Comparison of ENCODE assay signal across 10 cellular contexts in genomic region chr4:87108142-87108546, GRCh38.
DNase-seq lines count a peak whose midpoint lies in the region; FAIRE-seq and TF ChIP-seq lines count a peak whose summit lies in the region.
"Had no signal": no experiment of that assay in that cellular context is flagged by ENCODE, and none has a peak within 500 bp of the region (broad histone marks: within the 10 kb centered on the region; RNA-seq: fewer than 3 reads in every experiment).

No MANE protein-coding gene starts in this region.

- H3K4me3 ChIP-seq in AG04449 (ENCODE audit: low read depth, low read length) (peak overlapping the region; percentile 40), KMS-11 (IDR thresholded peaks at IDR 0.05; ENCODE audit: insufficient read depth, low read depth, low read length) (peak overlapping the region; percentile 47), colonic mucosa (no peak overlapping the region)

- H3K27me3 ChIP-seq in KMS-11 (ENCODE audit: insufficient read depth, low read depth) (no peaks in the 10 kb centered on the region), colonic mucosa (no peaks in the 10 kb centered on the region)

- CTCF ChIA-PET in AG04449 (lab: Yijun Ruan, JAX), result interaction anchor here (3.7 kb wide), 1 partner anchor 14 kb away, joined by 21 read pairs; no protein-coding TSS in a partner anchor

- POLR2A ChIA-PET in AG04449 (lab: Yijun Ruan, JAX), result no interaction called here

- H3K36me3 Mint-ChIP-seq in mesothelial cell of epicardium, result peaks cover 12% of the 10 kb centered on the region

- intact Hi-C loops in colonic mucosa (cut with DNase I), result no loop called here

- H3K4me3 Mint-ChIP-seq in mesothelial cell of epicardium, result no peak overlapping the region

- no peaks in the 10 kb centered on the region for H3K27me3 Mint-ChIP-seq in mesothelial cell of epicardium (ENCODE audit: low read depth)

- H3K36me3 ChIP-seq in KMS-11 (ENCODE audit: insufficient read depth) (no peaks in the 10 kb centered on the region; the same call in 1 of the 2 replicates), colonic mucosa (no peaks in the 10 kb centered on the region)

- no peaks in the 10 kb centered on the region for H3K79me2 ChIP-seq in KMS-11 (ENCODE audit: insufficient read depth, low read depth)

- no peaks in the 10 kb centered on the region for H4K20me1 ChIP-seq in KMS-11 (ENCODE audit: insufficient read depth)

- TF ChIP-seq CTCF in AG04449 (IDR thresholded peaks at IDR 0.05; ENCODE audit: insufficient read depth, low read length, missing control alignments) (no peak), KMS-11 (conservative IDR thresholded peaks at IDR 0.05; ENCODE audit: low read depth, low read length) (no peak), colonic mucosa (IDR thresholded peaks at IDR 0.05) (no peak), mesothelial cell of epicardium (IDR thresholded peaks at IDR 0.05; ENCODE audit: unreplicated experiment) (no peak)

- H3K27ac ChIP-seq in KMS-11 (peak overlapping the region; percentile 17; the same call in 1 of the 2 replicates), colonic mucosa (peak overlapping the region; percentile 50)
- H3K27ac ChIP-seq: HL-60 had no signal

- no peaks in the 10 kb centered on the region for H3K9me3 ChIP-seq in colonic mucosa

- H3K27ac Mint-ChIP-seq in mesothelial cell of epicardium, result peak overlapping the region; percentile 1

- no peak for FAIRE-seq in GM12892 (lab: Jason Lieb, UNC)
- FAIRE-seq: G401.6 had no signal

- no peak overlapping the region for H2AFZ ChIP-seq in KMS-11 (ENCODE audit: low read depth)

- H3K4me1 Mint-ChIP-seq in mesothelial cell of epicardium, result peaks cover 25% of the 10 kb centered on the region

- no peak for TF ChIP-seq POLR2A in GM12892 (IDR thresholded peaks at IDR 0.05; ENCODE audit: low read depth, low read length)

- peaks cover 33% of the 10 kb centered on the region for H3K4me1 ChIP-seq in KMS-11 (ENCODE audit: low read depth, poor library complexity, severe bottlenecking)
- peaks cover 8% of the 10 kb centered on the region for H3K4me1 ChIP-seq in colonic mucosa

- no peak for DNase-seq in AG04449 (ENCODE audit: low read depth, low spot score)
- DNase-seq in colonic mucosa, result no peak
- no peak for DNase-seq in mesothelial cell of epicardium (ENCODE audit: low spot score in 2 of 2, unreplicated experiment in 2 of 2)
- DNase-seq in stimulated activated naive CD4-positive, alpha-beta T cell treated with Interleukin-2 at 50 U/mL for 16 hours (lab: John Stamatoyannopoulos, UW), result no peak
- no peak for DNase-seq in NCI-H82 (lab: John Stamatoyannopoulos, UW)
- DNase-seq in GM12892 (ENCODE audit: insufficient read length), result no peak
- no peak for DNase-seq in NCI-H128 (lab: John Stamatoyannopoulos, UW; ENCODE audit: unreplicated experiment)

- no peaks in the 10 kb centered on the region for H3K9me3 Mint-ChIP-seq in mesothelial cell of epicardium

- H3K9ac ChIP-seq in KMS-11 (no peak overlapping the region), colonic mucosa (ENCODE audit: low read depth in 2 of 2, low read length in 2 of 2) (peak overlapping the region in 1 of 2 donors; percentile 4)

- H3K4me2 ChIP-seq in KMS-11, result peak overlapping the region; percentile 23; the same call in 1 of the 2 replicates
